12 cellular contexts compared by ENCODE assay signal in the genomic region with DNA sequence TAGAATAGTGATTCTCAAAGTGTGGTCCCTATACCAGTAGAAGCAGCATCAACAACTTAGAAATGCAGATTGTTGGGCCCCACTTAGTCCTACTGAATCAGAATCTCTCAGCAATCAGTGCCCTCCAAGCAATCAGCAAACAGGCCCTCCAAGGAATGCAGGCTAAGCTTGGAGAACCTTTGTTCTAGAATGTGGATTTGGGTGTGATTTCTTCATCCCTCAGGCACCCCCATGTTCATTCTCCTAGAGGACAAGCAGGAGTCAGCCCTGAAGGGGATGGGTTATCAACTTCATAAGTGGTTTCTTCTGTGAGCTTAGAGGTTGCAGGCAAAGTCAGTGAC. TPM values are rescaled to one million over a fixed set of nuclear protein-coding genes. Genes with fewer than 3 reads are reported as not detected.
DNase-seq lines count a peak whose midpoint lies in the region; ATAC-seq lines count a peak whose summit lies in the region.
"Had no signal": no experiment of that assay in that cellular context is flagged by ENCODE, and none has a peak within 500 bp of the region (broad histone marks: within the 10 kb centered on the region; RNA-seq: fewer than 3 reads in every experiment).

No MANE protein-coding gene starts in this region.

- no peaks in the 10 kb centered on the region for H3K9me3 ChIP-seq in SK-N-MC (ENCODE audit: low read depth, low read length)
- H3K9me3 ChIP-seq: uterus had no signal

- H3K4me1 Mint-ChIP-seq in activated T-cell treated with anti-CD3 and anti-CD28 coated beads, Interleukin-2, amount 50 U/mL, for 24 hours (ENCODE audit: low read depth), result peaks cover 75% of the 10 kb centered on the region
- H3K4me1 Mint-ChIP-seq in activated T-cell treated with anti-CD3 and anti-CD28 coated beads, Interleukin-2, amount 50 U/mL, for 4 hours (ENCODE audit: low read depth), result peaks cover 69% of the 10 kb centered on the region
- H3K4me1 Mint-ChIP-seq in stimulated activated naive CD8-positive, alpha-beta T cell treated with anti-CD3 and anti-CD28 coated beads, Interleukin-15, Interleukin-2, amounts not matched to agents 100 ng/mL and 50 ng/mL, for 24 hours (ENCODE audit: low read depth), result peaks cover 87% of the 10 kb centered on the region

- H3K36me3 ChIP-seq in SK-N-MC (ENCODE audit: insufficient read depth, low read length), result no peaks in the 10 kb centered on the region
- H3K36me3 ChIP-seq: uterus had no signal

- H3K4me3 Mint-ChIP-seq in activated T-cell treated with anti-CD3 and anti-CD28 coated beads, Interleukin-2, amount 50 U/mL, for 24 hours, result peak overlapping the region; percentile 69
- H3K4me3 Mint-ChIP-seq in activated T-cell treated with anti-CD3 and anti-CD28 coated beads, Interleukin-2, amount 50 U/mL, for 4 hours, result no peak overlapping the region
- peak overlapping the region; percentile 69 for H3K4me3 Mint-ChIP-seq in stimulated activated naive CD8-positive, alpha-beta T cell treated with anti-CD3 and anti-CD28 coated beads, Interleukin-15, Interleukin-2, amounts not matched to agents 100 ng/mL and 50 ng/mL, for 24 hours

- H3K27me3 Mint-ChIP-seq in activated T-cell treated with anti-CD3 and anti-CD28 coated beads, Interleukin-2, amount 50 U/mL, for 24 hours, result no peaks in the 10 kb centered on the region
- H3K27me3 Mint-ChIP-seq in activated T-cell treated with anti-CD3 and anti-CD28 coated beads, Interleukin-2, amount 50 U/mL, for 4 hours (ENCODE audit: low read depth), result no peaks in the 10 kb centered on the region
- no peaks in the 10 kb centered on the region for H3K27me3 Mint-ChIP-seq in stimulated activated naive CD8-positive, alpha-beta T cell treated with anti-CD3 and anti-CD28 coated beads, Interleukin-15, Interleukin-2, amounts not matched to agents 100 ng/mL and 50 ng/mL, for 24 hours

- H3K27ac Mint-ChIP-seq in activated T-cell treated with anti-CD3 and anti-CD28 coated beads, Interleukin-2, amount 50 U/mL, for 24 hours, result peak overlapping the region; percentile 97
- peak overlapping the region; percentile 94 for H3K27ac Mint-ChIP-seq in stimulated activated naive CD8-positive, alpha-beta T cell treated with anti-CD3 and anti-CD28 coated beads, Interleukin-15, Interleukin-2, amounts not matched to agents 100 ng/mL and 50 ng/mL, for 24 hours

- peak overlapping the region; percentile 22; the same call in 1 of the 2 replicates for H3K4me3 ChIP-seq in SK-N-MC
- H3K4me3 ChIP-seq: uterus had no signal

- no peak overlapping the region for H3K27ac ChIP-seq in SK-N-MC
- H3K27ac ChIP-seq: uterus had no signal

- DNase-seq in activated T-cell treated with anti-CD3 and anti-CD28 coated beads, Interleukin-2, amount 50 U/mL, for 24 hours, result no peak
- DNase-seq in activated T-cell treated with anti-CD3 and anti-CD28 coated beads, Interleukin-2, amount 50 U/mL, for 4 hours, result no peak
- DNase-seq in SK-N-MC (ENCODE audit: low read depth, low spot score) (no peak), iris pigment epithelial cell (ENCODE audit: low read depth) (peak; percentile 5), DMS153 treated with DMSO at 0.1 percent for 48 hours (lab: John Stamatoyannopoulos, UW; ENCODE audit: unreplicated experiment) (no peak), HT-29 (ENCODE audit: low spot score) (no peak), NCI-H2029 (lab: John Stamatoyannopoulos, UW) (no peak)
- DNase-seq: hypothalamus, midbrain, NCI-H1694, uterus had no signal

- peaks cover 2% of the 10 kb centered on the region for H3K9me3 Mint-ChIP-seq in activated T-cell treated with anti-CD3 and anti-CD28 coated beads, Interleukin-2, amount 50 U/mL, for 24 hours
- no peaks in the 10 kb centered on the region for H3K9me3 Mint-ChIP-seq in activated T-cell treated with anti-CD3 and anti-CD28 coated beads, Interleukin-2, amount 50 U/mL, for 4 hours
- no peaks in the 10 kb centered on the region for H3K9me3 Mint-ChIP-seq in stimulated activated naive CD8-positive, alpha-beta T cell treated with anti-CD3 and anti-CD28 coated beads, Interleukin-15, Interleukin-2, amounts not matched to agents 100 ng/mL and 50 ng/mL, for 24 hours

- ATAC-seq in activated T-cell treated with anti-CD3 and anti-CD28 coated beads, Interleukin-2, amount 50 U/mL, for 4 hours, result no peak

- H3K9ac ChIP-seq in SK-N-MC (ENCODE audit: insufficient read length), result no peak overlapping the region

- peaks cover 23% of the 10 kb centered on the region for H3K36me3 Mint-ChIP-seq in activated T-cell treated with anti-CD3 and anti-CD28 coated beads, Interleukin-2, amount 50 U/mL, for 24 hours (ENCODE audit: low read depth)
- peaks cover 13% of the 10 kb centered on the region for H3K36me3 Mint-ChIP-seq in activated T-cell treated with anti-CD3 and anti-CD28 coated beads, Interleukin-2, amount 50 U/mL, for 4 hours (ENCODE audit: insufficient read depth)
- peaks cover 10% of the 10 kb centered on the region for H3K36me3 Mint-ChIP-seq in stimulated activated naive CD8-positive, alpha-beta T cell treated with anti-CD3 and anti-CD28 coated beads, Interleukin-15, Interleukin-2, amounts not matched to agents 100 ng/mL and 50 ng/mL, for 24 hours (ENCODE audit: low read depth)

RNA-seq across cellular contexts. Expression of gene TAF8, which starts 40.5 kb away (rescaled TPM):
- total RNA-seq in activated T-cell treated with anti-CD3 and anti-CD28 coated beads, Interleukin-2, amount 50 U/mL, for 4 hours, result 10 to 100 TPM; 35.7 to 39.9 (median 38.2) TPM
- total RNA-seq in HT-29 (2014; rRNA removed; shearing (Covaris generic)), result 18.6 and 22.8 TPM in 2 replicates
